In genomic region chr4:113052379-113052951, GRCh38 we compare ENCODE assay signal across 8 cellular contexts. TPM values are rescaled to one million over a fixed set of nuclear protein-coding genes. Genes with fewer than 3 reads are reported as not detected.
DNase-seq lines count a peak whose midpoint lies in the region; ATAC-seq and TF ChIP-seq lines count a peak whose summit lies in the region.

No MANE protein-coding gene starts in this region.

- H3K27me3 ChIP-seq in brain microvascular endothelial cell (replicated peaks) = no peaks in the 10 kb centered on the region
- H3K27me3 ChIP-seq in left lung = no peaks in the 10 kb centered on the region

- H3K4me1 ChIP-seq in left lung = no peaks in the 10 kb centered on the region

- no peaks in the 10 kb centered on the region for H3K9me3 ChIP-seq in left lung

- H3K27ac ChIP-seq in brain microvascular endothelial cell = no peak overlapping the region
- H3K27ac ChIP-seq in left lung = no peak overlapping the region

- intact Hi-C loops in left lung (cut with DNase I) = no loop called here

- no peaks in the 10 kb centered on the region for H3K36me3 ChIP-seq in brain microvascular endothelial cell (replicated peaks)
- no peaks in the 10 kb centered on the region for H3K36me3 ChIP-seq in left lung

- TF ChIP-seq CTCF in brain microvascular endothelial cell (IDR thresholded peaks at IDR 0.05; ENCODE audit: low read depth, low read length, missing control alignments) = no peak
- TF ChIP-seq CTCF in left lung (IDR thresholded peaks at IDR 0.05) = no peak

- ATAC-seq in GM19463 (IDR thresholded peaks at IDR 0.05; ENCODE audit: unreplicated experiment) (peak; percentile 96), HG03558 (IDR thresholded peaks at IDR 0.05; ENCODE audit: extremely low read depth, unreplicated experiment) (peak; percentile 89), HG03135 (IDR thresholded peaks at IDR 0.05; ENCODE audit: unreplicated experiment) (no peak), left lung (no peak)

- in situ Hi-C loops in brain microvascular endothelial cell (cut with HindIII; ENCODE audit: low pct_ligation_motif_present, low sequenced_read_pairs) = no loop called here

- H3K4me3 ChIP-seq in brain microvascular endothelial cell (ENCODE audit: low read depth, low read length) = no peak overlapping the region
- no peak overlapping the region for H3K4me3 ChIP-seq in left lung

- DNase-seq in DMS53 (lab: John Stamatoyannopoulos, UW) = peak; percentile 93
- peak; percentile 44 for DNase-seq in brain microvascular endothelial cell
- no peak for DNase-seq in activated effector memory CD4-positive, alpha-beta T cell treated with anti-CD3 and anti-CD28 coated beads, Interleukin-2, amount 50 U/mL, for 16 hours
- DNase-seq in left lung = no peak
- no peak for DNase-seq in stimulated activated CD4-positive, alpha-beta T cell treated with anti-CD3 and anti-CD28 coated beads, Interleukin-4, amount 100 ng/mL, for 4 hours

RNA-seq across cellular contexts. Expression of gene ANK2, which starts 3.0 kb away (rescaled TPM):
- 10 to 100 TPM; 31.3 to 31.5 TPM for total RNA-seq in left lung

Comparison
In these comparisons a context has a peak if more than half of its experiments do, and no peak if none do; other contexts are left out.
1. DNase-seq: peak in DMS53 (single experiment) and brain microvascular endothelial cell (single experiment); none in activated effector memory CD4-positive, alpha-beta T cell treated with anti-CD3 and anti-CD28 coated beads, Interleukin-2, amount 50 U/mL, for 16 hours (single experiment), left lung (0 of 2) and stimulated activated CD4-positive, alpha-beta T cell treated with anti-CD3 and anti-CD28 coated beads, Interleukin-4, amount 100 ng/mL, for 4 hours (0 of 2).
2. ATAC-seq: peak in GM19463 (single experiment) and HG03558 (single experiment); none in HG03135 (single experiment) and left lung (single experiment).